ENCODE assay signal across 8 cellular contexts in the genomic region with DNA sequence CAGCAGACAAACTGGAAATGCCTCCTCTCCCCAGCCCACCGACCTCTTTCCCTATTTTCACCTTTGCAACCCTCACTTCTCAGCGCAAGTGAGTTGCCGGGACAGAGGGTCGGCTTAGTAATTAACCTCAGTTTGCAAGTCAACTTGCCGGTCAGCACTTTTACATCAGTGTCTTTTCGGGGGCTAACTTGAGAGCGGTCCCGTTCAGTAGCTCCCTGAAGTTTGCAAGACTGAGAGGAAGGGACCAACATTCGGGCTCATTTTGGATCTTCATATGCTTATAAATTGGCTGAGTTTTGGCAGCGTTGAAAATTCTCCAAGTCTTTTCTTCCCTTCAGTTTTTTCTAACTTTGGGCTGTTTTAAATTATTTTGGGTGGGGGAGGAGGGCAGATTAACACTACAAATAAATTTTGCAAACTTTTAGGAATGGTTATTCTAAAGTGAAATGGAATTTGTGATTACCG. TPM values are rescaled to one million over a fixed set of nuclear protein-coding genes. Genes with fewer than 3 reads are reported as not detected.
A peak's percentile ranks its signal among the peaks of the same experiment; 100 is the strongest.
DNase-seq lines count a peak whose midpoint lies in the region; ATAC-seq and TF ChIP-seq lines count a peak whose summit lies in the region.

No MANE protein-coding gene starts in this region.

- no peaks in the 10 kb centered on the region for H3K36me3 ChIP-seq in kidney epithelial cell (ENCODE audit: control insufficient read depth, insufficient read depth, low read length)

- no peak for TF ChIP-seq CTCF in kidney epithelial cell (IDR thresholded peaks at IDR 0.05; ENCODE audit: insufficient read depth, low read length, poor library complexity, severe bottlenecking)

- no peak for DNase-seq in T-helper 2 cell treated with Interferon-gamma antibody and Interleukin-4, amounts not matched to agents 5 μg/mL and 100 μg/mL, for 36 hours (ENCODE audit: low spot score)
- DNase-seq in T-helper 2 cell (no peak), kidney epithelial cell (ENCODE audit: low read depth) (no peak), NK-92 (lab: John Stamatoyannopoulos, UW; ENCODE audit: unreplicated experiment) (no peak), kidney glomerular epithelial cell (lab: John Stamatoyannopoulos, UW) (no peak)

- H3K4me3 Mint-ChIP-seq in T-helper 2 cell treated with Interferon-gamma antibody and Interleukin-4, amounts not matched to agents 5 μg/mL and 100 μg/mL, for 36 hours: peak overlapping the region; percentile 94
- H3K4me3 Mint-ChIP-seq in activated naive CD8-positive, alpha-beta T cell: peak overlapping the region; percentile 90

- H3K36me3 Mint-ChIP-seq in T-helper 2 cell treated with Interferon-gamma antibody and Interleukin-4, amounts not matched to agents 5 μg/mL and 100 μg/mL, for 36 hours (ENCODE audit: low read depth): peaks cover 6% of the 10 kb centered on the region
- no peaks in the 10 kb centered on the region for H3K36me3 Mint-ChIP-seq in activated naive CD8-positive, alpha-beta T cell

- ATAC-seq in HG02938 (IDR thresholded peaks at IDR 0.05; ENCODE audit: unreplicated experiment): no peak

- no peaks in the 10 kb centered on the region for H3K27me3 Mint-ChIP-seq in T-helper 2 cell treated with Interferon-gamma antibody and Interleukin-4, amounts not matched to agents 5 μg/mL and 100 μg/mL, for 36 hours (ENCODE audit: low read depth)
- H3K27me3 Mint-ChIP-seq in activated naive CD8-positive, alpha-beta T cell: no peaks in the 10 kb centered on the region

- no peaks in the 10 kb centered on the region for H3K9me3 Mint-ChIP-seq in T-helper 2 cell treated with Interferon-gamma antibody and Interleukin-4, amounts not matched to agents 5 μg/mL and 100 μg/mL, for 36 hours
- no peaks in the 10 kb centered on the region for H3K9me3 Mint-ChIP-seq in activated naive CD8-positive, alpha-beta T cell (ENCODE audit: low read depth)

- H3K4me1 Mint-ChIP-seq in T-helper 2 cell treated with Interferon-gamma antibody and Interleukin-4, amounts not matched to agents 5 μg/mL and 100 μg/mL, for 36 hours (ENCODE audit: low read depth): peaks cover 22% of the 10 kb centered on the region
- peaks cover 22% of the 10 kb centered on the region for H3K4me1 Mint-ChIP-seq in activated naive CD8-positive, alpha-beta T cell (ENCODE audit: low read depth)

- peak overlapping the region; percentile 40 for H3K27ac ChIP-seq in temporal lobe (ENCODE audit: low read depth, low read length)

- H3K27ac Mint-ChIP-seq in T-helper 2 cell treated with Interferon-gamma antibody and Interleukin-4, amounts not matched to agents 5 μg/mL and 100 μg/mL, for 36 hours: peak overlapping the region; percentile 71
- peak overlapping the region; percentile 61 for H3K27ac Mint-ChIP-seq in activated naive CD8-positive, alpha-beta T cell

- H3K27me3 ChIP-seq in kidney epithelial cell (ENCODE audit: control insufficient read depth, insufficient read depth, low read length): no peaks in the 10 kb centered on the region

- H3K4me3 ChIP-seq in kidney epithelial cell (ENCODE audit: low read depth, low read length): peak overlapping the region; percentile 81

RNA-seq across cellular contexts. Expression of gene BRMS1L, which starts 0.8 kb away (rescaled TPM):
- 5.6 and 6.4 TPM in 2 replicates for total RNA-seq in kidney epithelial cell
- 19.9 TPM for total RNA-seq in temporal lobe

RNA-seq across cellular contexts. Expression of gene RALGAPA1, which starts 17.9 kb away (rescaled TPM):
- total RNA-seq in kidney epithelial cell: 31.1 and 44.4 TPM in 2 replicates
- 151 TPM for total RNA-seq in temporal lobe
